In genomic region chr20:59020938-59021551, GRCh38 we compare ENCODE assay signal across 15 cellular contexts. TPM values are rescaled to one million over a fixed set of nuclear protein-coding genes. Genes with fewer than 3 reads are reported as not detected.
DNase-seq lines count a peak whose midpoint lies in the region; TF ChIP-seq lines count a peak whose summit lies in the region.
"Had no signal": no experiment of that assay in that cellular context is flagged by ENCODE, and none has a peak within 500 bp of the region (broad histone marks: within the 10 kb centered on the region; RNA-seq: fewer than 3 reads in every experiment).

No MANE protein-coding gene starts in this region.

- 41 to 47% methylated on average over 5 of the region's 5 CpGs for WGBS in ectodermal cell, 2 experiments

- H3K27ac ChIP-seq in ectodermal cell (ENCODE audit: insufficient read depth, low read depth, low read length, poor library complexity, severe bottlenecking) (peak overlapping the region; percentile 31), osteoblast (ENCODE audit: low read depth, low read length) (peak overlapping the region; percentile 23)
- H3K27ac ChIP-seq: body of pancreas had no signal

- no peak overlapping the region for H3K4me3 ChIP-seq in ectodermal cell (ENCODE audit: insufficient read depth, low read depth, low read length)
- H3K4me3 ChIP-seq in osteoblast (ENCODE audit: insufficient read depth, low read length): peak overlapping the region; percentile 2
- no peak overlapping the region for H3K4me3 ChIP-seq in MG63
- H3K4me3 ChIP-seq: body of pancreas had no signal

- peaks cover 10% of the 10 kb centered on the region for H4K20me1 ChIP-seq in osteoblast (ENCODE audit: insufficient read depth, low read length)

- H2AFZ ChIP-seq in osteoblast (ENCODE audit: low read length): no peak overlapping the region

- H3K4me1 ChIP-seq in ectodermal cell (ENCODE audit: control insufficient read depth, insufficient read depth, low read length) (no peaks in the 10 kb centered on the region), osteoblast (ENCODE audit: insufficient read depth, low read length) (peaks cover 10% of the 10 kb centered on the region)

- H3K36me3 ChIP-seq in ectodermal cell (ENCODE audit: control insufficient read depth, insufficient read depth, low read length) (peaks cover 24% of the 10 kb centered on the region), osteoblast (ENCODE audit: insufficient read depth, low read length) (peaks cover 25% of the 10 kb centered on the region), MG63 (peaks cover 30% of the 10 kb centered on the region)

- H3K9me3 ChIP-seq in ectodermal cell (ENCODE audit: control insufficient read depth, low read length) (no peaks in the 10 kb centered on the region), osteoblast (ENCODE audit: low read depth, low read length) (no peaks in the 10 kb centered on the region), MG63 (no peaks in the 10 kb centered on the region)
- H3K9me3 ChIP-seq: body of pancreas had no signal

- TF ChIP-seq CTCF in osteoblast (IDR thresholded peaks at IDR 0.05; ENCODE audit: extremely low read depth, low read depth, low read length): no peak

- peak; percentile 8 for DNase-seq in NCI-H526 treated with DMSO at 0.1 percent for 48 hours (lab: John Stamatoyannopoulos, UW)
- DNase-seq in NCI-H526 (lab: John Stamatoyannopoulos, UW): no peak
- DNase-seq in RPMI7951 (ENCODE audit: low read depth): peak; percentile 95
- DNase-seq in osteoblast (ENCODE audit: insufficient read length, low spot score, missing footprints): no peak
- DNase-seq in NCI-H128 (lab: John Stamatoyannopoulos, UW; ENCODE audit: unreplicated experiment): no peak
- no peak for DNase-seq in NCI-H2171 treated with DMSO at 0.1 percent for 48 hours (lab: John Stamatoyannopoulos, UW)
- DNase-seq in MG63: no peak
- DNase-seq: body of pancreas; DMS 273 treated with DMSO at 0.1 percent for 48 hours; left cardiac atrium; occipital lobe; stimulated activated CD4-positive, alpha-beta T cell treated with anti-CD3 and anti-CD28 coated beads, Interleukin-1b, Interleukin-23, amount 100 ng/mL, for 48 hours; stimulated activated naive CD8-positive, alpha-beta T cell treated with anti-CD3 and anti-CD28 coated beads, Interleukin-15, Interleukin-2, amounts not matched to agents 100 U/mL and 50 U/mL, for 24 hours; T-cell had no signal

- H3K4me2 ChIP-seq in osteoblast (ENCODE audit: insufficient read depth, low read length): peak overlapping the region; percentile 53

- no peaks in the 10 kb centered on the region for H3K27me3 ChIP-seq in ectodermal cell (ENCODE audit: control insufficient read depth, insufficient read depth, low read length, poor library complexity, severe bottlenecking)
- H3K27me3 ChIP-seq in osteoblast (ENCODE audit: insufficient read depth, low read length): no peaks in the 10 kb centered on the region
- H3K27me3 ChIP-seq in MG63: no peaks in the 10 kb centered on the region
- H3K27me3 ChIP-seq: body of pancreas had no signal

- H3K79me2 ChIP-seq in osteoblast (ENCODE audit: insufficient read depth, low read length): peaks cover 28% of the 10 kb centered on the region

RNA-seq across cellular contexts. Expression of gene TUBB1, which starts 1.8 kb away (rescaled TPM):
- total RNA-seq in RPMI7951 (2014; rRNA removed; shearing (Covaris generic)): 0.12 and 0.20 TPM in 2 replicates
- polyA plus RNA-seq in ectodermal cell (2013, experiment 1 of 4): not detected
- polyA plus RNA-seq in ectodermal cell (2013, experiment 2 of 4): not detected
- not detected for polyA plus RNA-seq in ectodermal cell (2013, experiment 3 of 4)
- polyA plus RNA-seq in ectodermal cell (2013, experiment 4 of 4): not detected
- total RNA-seq in osteoblast: not detected in 2 replicates
- not detected in 2 replicates for total RNA-seq in MG63 (2014; rRNA removed; shearing (Covaris generic); ENCODE audit: low replicate concordance)
- total RNA-seq: body of pancreas had no signal

RNA-seq across cellular contexts. Expression of gene ATP5F1E, which starts 11.1 kb away (rescaled TPM):
- total RNA-seq in RPMI7951 (2014; rRNA removed; shearing (Covaris generic)): 124 and 138 TPM in 2 replicates
- 65.2 TPM for polyA plus RNA-seq in ectodermal cell (2013, experiment 1 of 4)
- polyA plus RNA-seq in ectodermal cell (2013, experiment 2 of 4): 57.4 TPM
- 66.2 TPM for polyA plus RNA-seq in ectodermal cell (2013, experiment 3 of 4)
- 73.5 TPM for polyA plus RNA-seq in ectodermal cell (2013, experiment 4 of 4)
- total RNA-seq in osteoblast: 19.5 and 23.0 TPM in 2 replicates
- 32.4 and 44.2 TPM in 2 replicates for total RNA-seq in MG63 (2014; rRNA removed; shearing (Covaris generic); ENCODE audit: low replicate concordance)

RNA-seq across cellular contexts. Expression of gene CTSZ, which starts 14.0 kb away (rescaled TPM):
- total RNA-seq in RPMI7951 (2014; rRNA removed; shearing (Covaris generic)): 385 and 586 TPM in 2 replicates
- 56.8 TPM for polyA plus RNA-seq in ectodermal cell (2013, experiment 1 of 4)
- 58.4 TPM for polyA plus RNA-seq in ectodermal cell (2013, experiment 2 of 4)
- polyA plus RNA-seq in ectodermal cell (2013, experiment 3 of 4): 47.6 TPM
- polyA plus RNA-seq in ectodermal cell (2013, experiment 4 of 4): 60.2 TPM
- 223 and 264 TPM in 2 replicates for total RNA-seq in osteoblast
- total RNA-seq in MG63 (2014; rRNA removed; shearing (Covaris generic); ENCODE audit: low replicate concordance): 445 and 487 TPM in 2 replicates

RNA-seq across cellular contexts. Expression of gene PRELID3B, which starts 21.5 kb away (rescaled TPM):
- 142 and 168 TPM in 2 replicates for total RNA-seq in RPMI7951 (2014; rRNA removed; shearing (Covaris generic))
- polyA plus RNA-seq in ectodermal cell (2013, experiment 1 of 4): 43.9 TPM
- 39.0 TPM for polyA plus RNA-seq in ectodermal cell (2013, experiment 2 of 4)
- polyA plus RNA-seq in ectodermal cell (2013, experiment 3 of 4): 36.5 TPM
- 38.7 TPM for polyA plus RNA-seq in ectodermal cell (2013, experiment 4 of 4)
- 68.4 and 72.2 TPM in 2 replicates for total RNA-seq in osteoblast
- total RNA-seq in MG63 (2014; rRNA removed; shearing (Covaris generic); ENCODE audit: low replicate concordance): 177 and 205 TPM in 2 replicates

RNA-seq across cellular contexts. Expression of gene NELFCD, which starts 40.0 kb away (rescaled TPM):
- total RNA-seq in RPMI7951 (2014; rRNA removed; shearing (Covaris generic)): 82.8 and 87.3 TPM in 2 replicates
- 119 TPM for polyA plus RNA-seq in ectodermal cell (2013, experiment 1 of 4)
- 98.1 TPM for polyA plus RNA-seq in ectodermal cell (2013, experiment 2 of 4)
- 103 TPM for polyA plus RNA-seq in ectodermal cell (2013, experiment 3 of 4)
- 111 TPM for polyA plus RNA-seq in ectodermal cell (2013, experiment 4 of 4)
- 41.3 and 46.7 TPM in 2 replicates for total RNA-seq in osteoblast
- 72.4 and 80.7 TPM in 2 replicates for total RNA-seq in MG63 (2014; rRNA removed; shearing (Covaris generic); ENCODE audit: low replicate concordance)

Comparison
In these comparisons a context has a peak if more than half of its experiments do, and no peak if none do; other contexts are left out.
1. DNase-seq: peak in NCI-H526 treated with DMSO at 0.1 percent for 48 hours (single experiment) and RPMI7951 (single experiment); none in NCI-H526 (0 of 2), osteoblast (single experiment), NCI-H128 (single experiment), NCI-H2171 treated with DMSO at 0.1 percent for 48 hours (single experiment) and MG63 (single experiment).